In genomic region chr1:204581759-204582158, GRCh38 we compare ENCODE assay signal across 33 cellular contexts.
"Had no signal": no experiment of that assay in that cellular context is flagged by ENCODE, and none has a peak within 500 bp of the region (broad histone marks: within the 10 kb centered on the region; RNA-seq: fewer than 3 reads in every experiment).

No MANE protein-coding gene starts in this region.

- H3K9me3 Mint-ChIP-seq: activated CD4-positive, alpha-beta memory T cell treated with anti-CD3 and anti-CD28 coated beads, Interleukin-2, amount 10 ng/mL, durations not matched to agents 7 days and 5 days; activated naive CD8-positive, alpha-beta T cell treated with anti-CD3 and anti-CD28 coated beads, Interleukin-2, amount 50 U/mL, for 24 hours; activated T-cell treated with anti-CD3 and anti-CD28 coated beads, Interleukin-2, amount 50 U/mL, for 72 hours; activated T-helper 17 cell treated with anti-CD3 and anti-CD28 coated beads, Interleukin-2, amount 50 U/mL, for 72 hours had no signal

- H3K36me3 Mint-ChIP-seq: brain had no signal

- H3K27ac ChIP-seq: VCaP had no signal

- ATAC-seq: activated naive CD8-positive, alpha-beta T cell treated with anti-CD3 and anti-CD28 coated beads, Interleukin-2, amount 50 U/mL, for 24 hours; activated T-cell treated with anti-CD3 and anti-CD28 coated beads, Interleukin-2, amount 50 U/mL, for 72 hours; activated T-helper 17 cell treated with anti-CD3 and anti-CD28 coated beads, Interleukin-2, amount 50 U/mL, for 72 hours had no signal

- DNase-seq: activated CD4-positive, alpha-beta memory T cell treated with anti-CD3 and anti-CD28 coated beads, Interleukin-2, amount 10 ng/mL, durations not matched to agents 7 days and 5 days; activated CD4-positive, alpha-beta T cell treated with anti-CD3 and anti-CD28 coated beads for 1 hour; activated CD4-positive, alpha-beta T cell treated with anti-CD3 and anti-CD28 coated beads for 48 hours; activated CD4-positive, CD25-positive, alpha-beta regulatory T cell; activated effector memory CD4-positive, alpha-beta T cell treated with anti-CD3 and anti-CD28 coated beads, Interleukin-2, amount 50 U/mL, for 16 hours; activated naive CD4-positive, alpha-beta T cell treated with Interleukin-2 at 50 U/mL for 16 hours; activated naive CD8-positive, alpha-beta T cell treated with anti-CD3 and anti-CD28 coated beads, Interleukin-2, amount 50 U/mL, for 24 hours; activated T-cell treated with anti-CD3 and anti-CD28 coated beads, Interleukin-2, amount 50 U/mL, for 1 hour; activated T-cell treated with anti-CD3 and anti-CD28 coated beads, Interleukin-2, amount 50 U/mL, for 72 hours; anterior cingulate cortex; caudate nucleus; Kasumi-1; MG63; NCI-H1048; NCI-H1105 treated with DMSO at 0.1 percent for 48 hours; NCI-H1436; NCI-H1694; NCI-H1930; NCI-H2081 treated with DMSO at 0.1 percent for 48 hours; NCI-H226; NCI-H446 treated with DMSO at 0.1 percent for 48 hours; NCI-H524 treated with DMSO at 0.1 percent for 48 hours; OCI-M1; Right ventricle myocardium superior; SW 1271; T-helper 1 cell; T-helper 2 cell; T-helper 9 cell had no signal

- FAIRE-seq: bronchial epithelial cell had no signal

- H3K36me3 ChIP-seq: MG63 had no signal

- H3K4me3 Mint-ChIP-seq: activated CD4-positive, alpha-beta memory T cell treated with anti-CD3 and anti-CD28 coated beads, Interleukin-2, amount 10 ng/mL, durations not matched to agents 7 days and 5 days; activated naive CD8-positive, alpha-beta T cell; activated naive CD8-positive, alpha-beta T cell treated with anti-CD3 and anti-CD28 coated beads, Interleukin-2, amount 50 U/mL, for 24 hours; activated T-cell treated with anti-CD3 and anti-CD28 coated beads, Interleukin-2, amount 50 U/mL, for 72 hours; activated T-helper 17 cell treated with anti-CD3 and anti-CD28 coated beads, Interleukin-2, amount 50 U/mL, for 72 hours; brain had no signal

- H3K27me3 Mint-ChIP-seq: activated CD4-positive, alpha-beta memory T cell treated with anti-CD3 and anti-CD28 coated beads, Interleukin-2, amount 10 ng/mL, durations not matched to agents 7 days and 5 days; activated naive CD8-positive, alpha-beta T cell; activated naive CD8-positive, alpha-beta T cell treated with anti-CD3 and anti-CD28 coated beads, Interleukin-2, amount 50 U/mL, for 24 hours; activated T-helper 17 cell treated with anti-CD3 and anti-CD28 coated beads, Interleukin-2, amount 50 U/mL, for 72 hours had no signal

- H3K27ac Mint-ChIP-seq: activated CD4-positive, alpha-beta memory T cell treated with anti-CD3 and anti-CD28 coated beads, Interleukin-2, amount 10 ng/mL, durations not matched to agents 7 days and 5 days; activated naive CD8-positive, alpha-beta T cell; activated naive CD8-positive, alpha-beta T cell treated with anti-CD3 and anti-CD28 coated beads, Interleukin-2, amount 50 U/mL, for 24 hours; activated T-cell treated with anti-CD3 and anti-CD28 coated beads, Interleukin-2, amount 50 U/mL, for 72 hours; activated T-helper 17 cell treated with anti-CD3 and anti-CD28 coated beads, Interleukin-2, amount 50 U/mL, for 72 hours; brain had no signal

- H3K4me3 ChIP-seq: MG63 had no signal

- H3K9me3 ChIP-seq: MG63 had no signal

- H3K27me3 ChIP-seq: MG63 had no signal
